5 cellular contexts compared by ENCODE assay signal in the genomic region with DNA sequence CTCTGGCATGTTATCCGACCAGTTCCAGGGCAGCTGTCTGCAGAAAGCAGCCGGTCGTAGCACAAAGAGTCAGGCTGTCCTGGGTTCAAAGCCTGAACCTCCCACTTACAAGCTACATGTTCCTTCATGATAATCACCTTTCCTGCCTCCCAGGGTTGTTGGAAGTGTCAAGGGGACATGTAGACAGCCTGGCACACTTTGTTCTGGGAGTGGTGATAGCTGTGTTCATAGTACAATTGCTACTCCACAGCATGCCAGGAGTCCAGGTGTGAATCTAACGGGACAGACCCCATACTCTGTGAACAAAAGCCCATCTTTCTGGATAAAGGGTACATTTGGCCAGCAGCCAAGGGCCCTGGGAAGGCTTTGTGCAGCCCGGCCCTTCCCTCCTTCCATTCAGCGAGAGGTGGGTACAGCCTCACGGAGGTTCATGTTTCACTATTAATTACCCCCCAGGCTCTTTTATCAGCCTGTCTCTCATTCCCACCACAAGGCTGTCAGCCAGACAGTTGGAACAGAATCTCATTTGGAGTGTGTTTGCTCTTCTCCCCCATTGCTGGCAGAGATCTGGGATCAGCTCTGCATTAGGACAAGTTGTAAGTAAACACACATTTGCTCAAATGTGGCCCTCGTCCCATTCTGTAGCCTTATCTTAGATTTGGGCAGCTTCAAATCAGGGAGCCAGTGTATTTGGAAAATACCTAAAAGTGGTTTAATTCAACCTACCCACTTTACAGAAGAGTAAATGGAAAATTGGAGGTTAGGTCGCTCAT.
A peak's percentile ranks its signal among the peaks of the same experiment; 100 is the strongest.
DNase-seq lines count a peak whose midpoint lies in the region; ATAC-seq, FAIRE-seq and TF ChIP-seq lines count a peak whose summit lies in the region.
"Not testable (repeated sequence)": the region's sequence is repeated elsewhere in the genome, so short reads cannot be mapped to it uniquely, and the experiment has no call there.

No MANE protein-coding gene starts in this region.

- TF ChIP-seq EP300 in GM12878 (IDR thresholded peaks at IDR 0.05; ENCODE audit: borderline replicate concordance in 1 of 2, control insufficient read depth in 1 of 2, low read depth in 2 of 2, low read length in 2 of 2): not testable (repeated sequence)

- WGBS in GM12878 (ENCODE audit: insufficient coverage, insufficient replicate concordance, low lambda C conversion rate, missing lambda C conversion rate): 100% methylated on average over 1 of the region's 9 CpGs
- 18 to 22% methylated on average over 2 of the region's 9 CpGs for WGBS in pancreas, 2 donors

- not testable (repeated sequence) for H3K9ac ChIP-seq in GM12878 (ENCODE audit: control insufficient read depth, insufficient read depth, low read length)

- not testable (repeated sequence) for H3K27ac ChIP-seq in GM12878 (ENCODE audit: control insufficient read depth, insufficient read depth); pancreas

- not testable (repeated sequence) for TF ChIP-seq RAD21 in GM12878 (IDR thresholded peaks at IDR 0.05; ENCODE audit: insufficient read depth, low read depth, low read length)

- DNase-seq in GM12878 (ENCODE audit: low read depth, low spot score); left ventricle myocardium superior; left lobe of liver (ENCODE audit: low spot score); pancreas: not testable (repeated sequence)

- CTCF ChIA-PET in GM12878 (lab: Yijun Ruan, JAX): not testable (repeated sequence)

- not testable (repeated sequence) for H2AFZ ChIP-seq in GM12878 (ENCODE audit: control insufficient read depth, low read depth, low read length)

- not testable (repeated sequence) for BruUV-seq in GM12878 (replicated peaks; lab: Mats Ljungman, UMichigan)

- not testable (repeated sequence) for H3K27me3 ChIP-seq in GM12878 (replicated peaks in 1 of 2; ENCODE audit: control insufficient read depth in 2 of 2, insufficient read depth in 2 of 2, low read length in 1 of 2); pancreas

- intact Hi-C loops in GM12878 (cut with micrococcal nuclease; ENCODE audit: unreplicated experiment); left ventricle myocardium superior (cut with micrococcal nuclease); pancreas (cut with DNase I): not testable (repeated sequence)

- RAD21 ChIA-PET in GM12878 (lab: Charles Lee; ENCODE audit: unreplicated experiment): not testable (repeated sequence)

- not testable (repeated sequence) for H3K36me3 ChIP-seq in GM12878 (ENCODE audit: control insufficient read depth in 2 of 2, insufficient read depth in 2 of 2, low read length in 1 of 2); pancreas

- not testable (repeated sequence) for H3K4me2 ChIP-seq in GM12878 (ENCODE audit: control insufficient read depth, insufficient read depth)

- not testable (repeated sequence) for H3K4me3 ChIP-seq in GM12878, pancreas

- not testable (repeated sequence) for H3K9me3 ChIP-seq in GM12878 (replicated peaks; ENCODE audit: control insufficient read depth, insufficient read depth, low read length); pancreas

- SMC1A ChIA-PET in GM12878 (lab: Charles Lee; ENCODE audit: uncharacterized antibody, unreplicated experiment): not testable (repeated sequence)

- not testable (repeated sequence) for H3K4me1 ChIP-seq in GM12878 (ENCODE audit: control insufficient read depth, insufficient read depth, low read length); pancreas

- in situ Hi-C loops in GM12878 (cut with MboI): loop anchor here (10.0 kb wide), 1 partner anchor 170 kb away; no protein-coding TSS in a partner anchor

- not testable (repeated sequence) for TF ChIP-seq CTCF in GM12878 (IDR thresholded peaks at IDR 0.05 in 2 of 3, conservative IDR thresholded peaks at IDR 0.05 in 1 of 3; ENCODE audit: control insufficient read depth in 2 of 3, extremely low read depth in 1 of 3, insufficient read depth in 1 of 3, low read depth in 3 of 3, low read length in 3 of 3); pancreas (IDR thresholded peaks at IDR 0.05)

- POLR2A ChIA-PET in GM12878 (lab: Charles Lee): not testable (repeated sequence)

- ATAC-seq in GM12878: not testable (repeated sequence)
- ATAC-seq in esophagus mucosa (peak; percentile 70), left ventricle myocardium superior (peak; percentile 43), left lobe of liver (peak; percentile 64), pancreas (peak in 3 of 4 donors; percentile 42 to 66 (median 49))

- not testable (repeated sequence) for H4K20me1 ChIP-seq in GM12878 (ENCODE audit: control insufficient read depth, insufficient read depth)

- not testable (repeated sequence) for H3K79me2 ChIP-seq in GM12878 (ENCODE audit: control insufficient read depth, insufficient read depth, low read length)

- peak; percentile 18 for FAIRE-seq in GM12878 (lab: Jason Lieb, UNC)
- FAIRE-seq in pancreas (lab: Jason Lieb, UNC): not testable (repeated sequence)

- not testable (repeated sequence) for TF ChIP-seq POLR2A in GM12878 (IDR thresholded peaks at IDR 0.05; ENCODE audit: low read depth, low read length)
